In the genomic region with DNA sequence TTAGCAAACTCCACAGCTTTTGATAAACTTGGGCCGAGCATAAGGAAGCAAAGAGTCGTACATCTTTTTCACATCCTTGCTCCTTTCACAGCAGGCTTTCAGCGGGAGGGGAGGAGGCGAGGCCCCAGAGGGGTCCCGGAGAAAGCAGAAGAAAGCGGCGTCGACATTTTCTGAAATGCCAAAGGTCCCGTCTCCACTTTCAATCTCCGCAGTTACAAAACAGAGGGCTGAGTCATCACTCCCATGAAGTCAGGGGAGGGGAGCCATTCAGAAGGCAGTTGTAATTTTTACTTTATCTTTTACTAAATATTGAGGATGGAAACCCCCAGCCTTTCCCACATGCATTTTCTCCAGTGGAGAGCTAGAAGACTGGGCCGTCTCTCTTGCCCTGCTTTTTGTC, we compare ENCODE assay signal across 11 cellular contexts.
DNase-seq lines count a peak whose midpoint lies in the region; ATAC-seq and TF ChIP-seq lines count a peak whose summit lies in the region.
"Had no signal": no experiment of that assay in that cellular context is flagged by ENCODE, and none has a peak within 500 bp of the region (broad histone marks: within the 10 kb centered on the region; RNA-seq: fewer than 3 reads in every experiment).

No MANE protein-coding gene starts in this region.

- H4K12ac ChIP-seq in trophoblast cell (ENCODE audit: low read depth, low read length): no peak overlapping the region

- DNase-seq in AG09319 (ENCODE audit: extremely low read depth, low read depth) (peak; percentile 16), SJSA1 (ENCODE audit: low read depth in 1 of 2, low spot score in 2 of 2) (peak in 1 of 2 experiments; percentile 57), glomerular visceral epithelial cell (ENCODE audit: extremely low spot score) (peak; percentile 9), trophoblast cell (peak; percentile 9 to 47), foreskin keratinocyte (no peak)
- no peak for DNase-seq in stimulated activated CD4-positive, alpha-beta T cell treated with anti-CD3 and anti-CD28 coated beads, Interleukin-4, amount 100 ng/mL, for 4 hours
- DNase-seq: activated CD4-positive, alpha-beta T cell treated with anti-CD3 and anti-CD28 coated beads for 4 hours; occipital lobe; stimulated activated naive CD4-positive, alpha-beta T cell had no signal

- WGBS in trophoblast cell (ENCODE audit: extremely low coverage, insufficient coverage, insufficient read length): no CpG with 5 or more reads among the region's 11 CpGs

- ATAC-seq in HG03565 (IDR thresholded peaks at IDR 0.05; ENCODE audit: unreplicated experiment): no peak
- no peak for ATAC-seq in HG03159 (IDR thresholded peaks at IDR 0.05; ENCODE audit: unreplicated experiment)
- ATAC-seq in foreskin keratinocyte: no peak

- H3K4me3 ChIP-seq in SJSA1 (no peak overlapping the region), trophoblast cell (ENCODE audit: low read depth, low read length) (no peak overlapping the region)

- H4K8ac ChIP-seq in trophoblast cell (ENCODE audit: low read depth, low read length): no peak overlapping the region

- H3K79me1 ChIP-seq in trophoblast cell (ENCODE audit: low read length): no peaks in the 10 kb centered on the region

- no peak overlapping the region for H3K18ac ChIP-seq in trophoblast cell (ENCODE audit: low read length)

- H2BK12ac ChIP-seq in trophoblast cell (ENCODE audit: low read length): no peak overlapping the region

- H3K79me2 ChIP-seq in trophoblast cell (ENCODE audit: control insufficient read depth, insufficient read depth, low read length, poor library complexity): no peaks in the 10 kb centered on the region

- H3K4me1 ChIP-seq in SJSA1 (replicated peaks) (peaks cover 11% of the 10 kb centered on the region), trophoblast cell (ENCODE audit: control insufficient read depth in 1 of 2, insufficient read depth in 2 of 2, low read length in 2 of 2) (peaks cover 0 to 9% of the 10 kb centered on the region in 2 experiments), foreskin keratinocyte (no peaks in the 10 kb centered on the region)

- H3K27ac ChIP-seq in SJSA1 (peak overlapping the region; percentile 46), trophoblast cell (ENCODE audit: low read depth, low read length) (no peak overlapping the region), foreskin keratinocyte (no peak overlapping the region)

- H3K36me3 ChIP-seq in SJSA1 (no peaks in the 10 kb centered on the region), trophoblast cell (ENCODE audit: control insufficient read depth in 1 of 2, insufficient read depth in 2 of 2, low read length in 2 of 2) (no peaks in the 10 kb centered on the region)

- H3K27me3 ChIP-seq in SJSA1 (replicated peaks): no peaks in the 10 kb centered on the region
- H3K27me3 ChIP-seq in trophoblast cell (ENCODE audit: insufficient read depth, low read length): no peaks in the 10 kb centered on the region
- no peaks in the 10 kb centered on the region for H3K27me3 ChIP-seq in foreskin keratinocyte

- peak overlapping the region; percentile 31 for H3K4me2 ChIP-seq in trophoblast cell (ENCODE audit: low read length)

- no peak overlapping the region for H3K4ac ChIP-seq in trophoblast cell (ENCODE audit: low read depth, low read length)

- H2AK5ac ChIP-seq in trophoblast cell (ENCODE audit: low read length): no peak overlapping the region

- peaks cover 5% of the 10 kb centered on the region for H3K9me3 ChIP-seq in SJSA1 (replicated peaks)
- peaks cover 16% of the 10 kb centered on the region for H3K9me3 ChIP-seq in trophoblast cell (ENCODE audit: insufficient read depth, low read depth, low read length)

- H2AFZ ChIP-seq in trophoblast cell (ENCODE audit: insufficient read depth, low read length, poor library complexity): no peak overlapping the region

- H2BK120ac ChIP-seq in trophoblast cell (ENCODE audit: insufficient read depth, low read length, poor library complexity): no peak overlapping the region

- no peak overlapping the region for H3K9ac ChIP-seq in trophoblast cell (ENCODE audit: low read length)

- H2BK5ac ChIP-seq in trophoblast cell (ENCODE audit: low read depth, low read length, poor library complexity): no peak overlapping the region

- no peak overlapping the region for H4K91ac ChIP-seq in trophoblast cell (ENCODE audit: low read depth, low read length)

- TF ChIP-seq CTCF in AG09319 (IDR thresholded peaks at IDR 0.05; ENCODE audit: low read depth, low read length) (no peak), foreskin keratinocyte (conservative IDR thresholded peaks at IDR 0.05) (no peak)

- H3K23ac ChIP-seq in trophoblast cell (ENCODE audit: low read length): no peak overlapping the region

- no peak overlapping the region for H3K14ac ChIP-seq in trophoblast cell (ENCODE audit: low read length)

Comparison
In these comparisons a context has a peak if more than half of its experiments do, and no peak if none do; other contexts are left out.
1. DNase-seq: peak in AG09319 (single experiment), glomerular visceral epithelial cell (single experiment) and trophoblast cell (2 of 2); none in stimulated activated CD4-positive, alpha-beta T cell treated with anti-CD3 and anti-CD28 coated beads, Interleukin-4, amount 100 ng/mL, for 4 hours (0 of 2) and foreskin keratinocyte (0 of 2).